1 cellular context compared by ENCODE assay signal in the genomic region with DNA sequence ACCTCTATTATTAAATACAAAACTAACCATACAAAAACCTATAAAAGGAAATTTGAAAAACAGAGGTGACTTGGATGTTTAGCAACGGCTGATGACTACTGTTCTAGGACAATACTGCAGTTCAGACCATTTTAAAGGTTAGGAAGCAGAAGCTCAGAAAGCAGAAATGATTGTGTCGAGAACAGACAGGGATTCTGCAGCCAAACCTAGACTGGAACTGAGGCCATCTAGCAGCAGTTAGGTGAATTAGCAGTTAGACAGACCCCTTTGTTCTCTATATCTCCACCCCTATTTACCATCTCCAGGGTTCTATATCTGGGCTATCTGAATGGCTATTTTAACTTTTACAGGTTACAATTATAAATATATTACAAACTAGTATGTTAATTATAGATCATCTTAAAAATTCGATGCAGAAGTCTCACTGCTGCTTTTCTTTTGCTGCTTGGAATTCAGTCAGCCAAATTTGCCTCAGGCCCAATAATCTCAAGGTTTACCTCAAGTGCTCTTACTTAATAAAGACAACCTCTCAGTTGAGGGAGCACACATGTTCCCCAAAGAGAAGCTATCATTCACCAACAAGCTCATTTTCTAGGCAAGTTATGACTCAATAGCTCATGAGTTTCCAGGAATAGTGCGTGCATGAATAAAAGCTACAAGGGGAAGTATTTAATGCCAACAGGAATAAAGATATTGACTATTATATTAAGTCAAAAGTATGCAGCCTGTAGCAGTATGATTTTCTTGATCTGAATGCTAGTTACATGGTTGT.
TF ChIP-seq lines count a peak whose summit lies in the region.

No MANE protein-coding gene starts in this region.

TF ChIP-seq in HCT116, 20 proteins besides CTCF, POLR2A, EP300 and RAD21 (continued from another document):
- TF ChIP-seq, protein P1, sequence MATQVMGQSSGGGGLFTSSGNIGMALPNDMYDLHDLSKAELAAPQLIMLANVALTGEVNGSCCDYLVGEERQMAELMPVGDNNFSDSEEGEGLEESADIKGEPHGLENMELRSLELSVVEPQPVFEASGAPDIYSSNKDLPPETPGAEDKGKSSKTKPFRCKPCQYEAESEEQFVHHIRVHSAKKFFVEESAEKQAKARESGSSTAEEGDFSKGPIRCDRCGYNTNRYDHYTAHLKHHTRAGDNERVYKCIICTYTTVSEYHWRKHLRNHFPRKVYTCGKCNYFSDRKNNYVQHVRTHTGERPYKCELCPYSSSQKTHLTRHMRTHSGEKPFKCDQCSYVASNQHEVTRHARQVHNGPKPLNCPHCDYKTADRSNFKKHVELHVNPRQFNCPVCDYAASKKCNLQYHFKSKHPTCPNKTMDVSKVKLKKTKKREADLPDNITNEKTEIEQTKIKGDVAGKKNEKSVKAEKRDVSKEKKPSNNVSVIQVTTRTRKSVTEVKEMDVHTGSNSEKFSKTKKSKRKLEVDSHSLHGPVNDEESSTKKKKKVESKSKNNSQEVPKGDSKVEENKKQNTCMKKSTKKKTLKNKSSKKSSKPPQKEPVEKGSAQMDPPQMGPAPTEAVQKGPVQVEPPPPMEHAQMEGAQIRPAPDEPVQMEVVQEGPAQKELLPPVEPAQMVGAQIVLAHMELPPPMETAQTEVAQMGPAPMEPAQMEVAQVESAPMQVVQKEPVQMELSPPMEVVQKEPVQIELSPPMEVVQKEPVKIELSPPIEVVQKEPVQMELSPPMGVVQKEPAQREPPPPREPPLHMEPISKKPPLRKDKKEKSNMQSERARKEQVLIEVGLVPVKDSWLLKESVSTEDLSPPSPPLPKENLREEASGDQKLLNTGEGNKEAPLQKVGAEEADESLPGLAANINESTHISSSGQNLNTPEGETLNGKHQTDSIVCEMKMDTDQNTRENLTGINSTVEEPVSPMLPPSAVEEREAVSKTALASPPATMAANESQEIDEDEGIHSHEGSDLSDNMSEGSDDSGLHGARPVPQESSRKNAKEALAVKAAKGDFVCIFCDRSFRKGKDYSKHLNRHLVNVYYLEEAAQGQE (IDR thresholded peaks at IDR 0.05; ENCODE audit: low read depth), result no peak
